In genomic region chr2:20868377-20868776, GRCh38 we compare ENCODE assay signal across 8 cellular contexts.
DNase-seq lines count a peak whose midpoint lies in the region; ATAC-seq and TF ChIP-seq lines count a peak whose summit lies in the region.

No MANE protein-coding gene starts in this region.

- TF ChIP-seq CTCF in coronary artery (IDR thresholded peaks at IDR 0.05), result no peak

- no peak overlapping the region for H3K4me3 ChIP-seq in coronary artery

- peak; percentile 16 for DNase-seq in activated CD4-positive, alpha-beta T cell treated with anti-CD3 and anti-CD28 coated beads for 1 hour
- DNase-seq in stimulated activated CD4-positive, alpha-beta T cell treated with anti-CD3 and anti-CD28 coated beads, Interleukin-15, amount 100 ng/mL, for 24 hours, result peak; percentile 82
- DNase-seq in NCI-H187 treated with DMSO at 0.1 percent for 48 hours (lab: John Stamatoyannopoulos, UW), result no peak
- no peak for DNase-seq in cerebellar nuclear complex (lab: John Stamatoyannopoulos, UW)
- no peak for DNase-seq in coronary artery (ENCODE audit: low spot score)
- no peak for DNase-seq in nucleus accumbens (lab: John Stamatoyannopoulos, UW)

- no peak for TF ChIP-seq POLR2A in GM18505 (IDR thresholded peaks at IDR 0.05; ENCODE audit: borderline replicate concordance, extremely low read depth, insufficient read depth, insufficient read length)

- peak; percentile 99 for ATAC-seq in GM18505 (IDR thresholded peaks at IDR 0.05; ENCODE audit: unreplicated experiment)
- peak; percentile 100 for ATAC-seq in HG02798 (IDR thresholded peaks at IDR 0.05; ENCODE audit: poor library complexity, unreplicated experiment)

- no peak overlapping the region for H3K27ac ChIP-seq in coronary artery

Comparison
In these comparisons a context has a peak if more than half of its experiments do, and no peak if none do; other contexts are left out.
1. DNase-seq: peak in activated CD4-positive, alpha-beta T cell treated with anti-CD3 and anti-CD28 coated beads for 1 hour (single experiment) and stimulated activated CD4-positive, alpha-beta T cell treated with anti-CD3 and anti-CD28 coated beads, Interleukin-15, amount 100 ng/mL, for 24 hours (single experiment); none in NCI-H187 treated with DMSO at 0.1 percent for 48 hours (single experiment), cerebellar nuclear complex (0 of 2), coronary artery (single experiment) and nucleus accumbens (0 of 56).